ENCODE assay signal across 1 cellular context in genomic region chr2:96819101-96819875, GRCh38.
TF ChIP-seq lines count a peak whose summit lies in the region.

No MANE protein-coding gene starts in this region.

TF ChIP-seq in K562, 482 proteins besides CTCF, POLR2A, EP300 and RAD21 (continues in another document):
- TF ChIP-seq ID3 (CRISPR knock-in tag; IDR thresholded peaks at IDR 0.05) (no peak), ID3 (tag; IDR thresholded peaks at IDR 0.05) (no peak), CBFB (CRISPR knock-in tag; IDR thresholded peaks at IDR 0.05) (0 out of 2 replicates have a peak, but pooled peaks have one; percentile 15), ZC3H8 (IDR thresholded peaks at IDR 0.05) (no peak), BMI1 (IDR thresholded peaks at IDR 0.05; ENCODE audit: low read length) (no peak), SP2 (IDR thresholded peaks at IDR 0.05; ENCODE audit: extremely low read depth, low read depth, low read length, poor library complexity, severe bottlenecking) (no peak), DEAF1 (CRISPR knock-in tag; IDR thresholded peaks at IDR 0.05) (no peak), ZNF561 (CRISPR knock-in tag; conservative IDR thresholded peaks at IDR 0.05) (no peak), NR0B1 (IDR thresholded peaks at IDR 0.05; ENCODE audit: partially characterized antibody) (no peak), CHCHD3 (CRISPR knock-in tag; IDR thresholded peaks at IDR 0.05) (no peak), NONO (IDR thresholded peaks at IDR 0.05; ENCODE audit: low read depth in 2 of 2, low read length in 1 of 2) (no peak), DLX4 (CRISPR knock-in tag; IDR thresholded peaks at IDR 0.05) (no peak), CHD7 (IDR thresholded peaks at IDR 0.05; ENCODE audit: low read depth, low read length) (no peak), E2F3 (CRISPR knock-in tag; IDR thresholded peaks at IDR 0.05) (no peak), CCNT2 (IDR thresholded peaks at IDR 0.05; ENCODE audit: borderline replicate concordance, extremely low read depth, insufficient read length, low read depth, low read length) (no peak), JUND (IDR thresholded peaks at IDR 0.05; ENCODE audit: borderline replicate concordance, low read depth, low read length) (peak; percentile 33; the same call in 1 of the 2 replicates), JUND (tag; IDR thresholded peaks at IDR 0.05; ENCODE audit: borderline replicate concordance, low read depth, low read length) (no peak), CC2D1A (IDR thresholded peaks at IDR 0.05) (no peak), FOS (IDR thresholded peaks at IDR 0.05; ENCODE audit: extremely low read depth, insufficient read length) (no peak), PHF8 (IDR thresholded peaks at IDR 0.05; ENCODE audit: borderline replicate concordance, low read length) (no peak), GATA2 (CRISPR knock-in tag; IDR thresholded peaks at IDR 0.05) (peak; percentile 78), FOXA1 (IDR thresholded peaks at IDR 0.05; ENCODE audit: borderline replicate concordance) (no peak), ZNF717 (CRISPR knock-in tag; IDR thresholded peaks at IDR 0.05) (no peak), DDX20 (tag; IDR thresholded peaks at IDR 0.05; ENCODE audit: low read depth) (no peak), ELK1 (CRISPR knock-in tag; IDR thresholded peaks at IDR 0.05) (no peak), GMEB1 (CRISPR knock-in tag; IDR thresholded peaks at IDR 0.05) (no peak), OTX1 (CRISPR knock-in tag; IDR thresholded peaks at IDR 0.05) (no peak), ATF1 (CRISPR knock-in tag; IDR thresholded peaks at IDR 0.05) (no peak), ATF1 (tag; IDR thresholded peaks at IDR 0.05) (no peak), GABPB1 (CRISPR knock-in tag; IDR thresholded peaks at IDR 0.05) (no peak), HNRNPL (IDR thresholded peaks at IDR 0.05; ENCODE audit: low read depth, low read length) (no peak), NCOR1 (IDR thresholded peaks at IDR 0.05) (peak; percentile 62), ZNF778 (CRISPR knock-in tag; IDR thresholded peaks at IDR 0.05) (no peak), ZNF668 (CRISPR knock-in tag; IDR thresholded peaks at IDR 0.05) (no peak), FOXK2 (conservative IDR thresholded peaks at IDR 0.05 in 1 of 2, IDR thresholded peaks at IDR 0.05 in 1 of 2; ENCODE audit: low read depth in 2 of 2) (peak in 1 of 2 experiments; percentile 40; a peak in 1 of 4 replicates), HBP1 (CRISPR knock-in tag; IDR thresholded peaks at IDR 0.05) (no peak), MITF (IDR thresholded peaks at IDR 0.05) (no peak), ZNF121 (CRISPR knock-in tag; conservative IDR thresholded peaks at IDR 0.05) (no peak), BHLHE40 (IDR thresholded peaks at IDR 0.05; ENCODE audit: low read length) (peak; percentile 39; the same call in 1 of the 2 replicates), CREB5 (CRISPR knock-in tag; IDR thresholded peaks at IDR 0.05) (no peak), KDM1A (IDR thresholded peaks at IDR 0.05) (peak in 1 of 2 experiments; percentile 56; a peak in 2 of 4 replicates)
